In genomic region chr2:68693947-68694346, GRCh38 we compare ENCODE assay signal across 11 cellular contexts. TPM values are rescaled to one million over a fixed set of nuclear protein-coding genes. Genes with fewer than 3 reads are reported as not detected.
"Had no signal": no experiment of that assay in that cellular context is flagged by ENCODE, and none has a peak within 500 bp of the region (broad histone marks: within the 10 kb centered on the region; RNA-seq: fewer than 3 reads in every experiment).

No MANE protein-coding gene starts in this region.

- H3K4me1 Mint-ChIP-seq: central memory CD8-positive, alpha-beta T cell had no signal

- H3K9me3 Mint-ChIP-seq: activated naive CD4-positive, alpha-beta T cell treated with anti-CD3 and anti-CD28 coated beads, Interleukin-2, amount 50 U/mL, for 24 hours; central memory CD8-positive, alpha-beta T cell had no signal

- H3K4me3 Mint-ChIP-seq: activated naive CD4-positive, alpha-beta T cell treated with anti-CD3 and anti-CD28 coated beads, Interleukin-2, amount 50 U/mL, for 24 hours; central memory CD8-positive, alpha-beta T cell had no signal

- ATAC-seq: body of pancreas had no signal

- H3K27ac Mint-ChIP-seq: activated naive CD4-positive, alpha-beta T cell treated with anti-CD3 and anti-CD28 coated beads, Interleukin-2, amount 50 U/mL, for 24 hours had no signal

- H3K36me3 Mint-ChIP-seq: activated naive CD4-positive, alpha-beta T cell treated with anti-CD3 and anti-CD28 coated beads, Interleukin-2, amount 50 U/mL, for 24 hours had no signal

- DNase-seq: activated CD4-positive, alpha-beta T cell treated with anti-CD3 and anti-CD28 coated beads, Interleukin-2, amount 50 U/mL, for 4 hours; activated T-cell treated with anti-CD3 and anti-CD28 coated beads, Interleukin-2, amount 50 U/mL, for 1 hour; body of pancreas; erythroblast; midbrain; posterior cingulate gyrus; stimulated activated CD4-positive, alpha-beta T cell treated with anti-CD3 and anti-CD28 coated beads, Interleukin-4, amount 100 ng/mL, for 4 hours; stomach had no signal

RNA-seq across cellular contexts. Expression of gene PROKR1, which starts 50.6 kb away (rescaled TPM):
- total RNA-seq: body of pancreas, glomerular endothelial cell, stomach had no signal
